In genomic region chr14:24093901-24094838, GRCh38 we compare ENCODE assay signal across 8 cellular contexts. TPM values are rescaled to one million over a fixed set of nuclear protein-coding genes. Genes with fewer than 3 reads are reported as not detected.
DNase-seq lines count a peak whose midpoint lies in the region; ATAC-seq and TF ChIP-seq lines count a peak whose summit lies in the region.

TSS of gene PCK2 (plus strand) at chr14:24094311. CDS start at chr14:24094406, 95 bp downstream.

- peak within 1 kb of the TSS; percentile 92 to 95 for H3K27ac ChIP-seq in ascending aorta
- H3K27ac ChIP-seq in hepatocyte: peak within 1 kb of the TSS; percentile 95

- intact Hi-C loops in T-helper 2 cell treated with Interferon-gamma antibody and Interleukin-4, amounts not matched to agents 100 ng/mL and 5 ng/mL, for 36 hours (cut with micrococcal nuclease): loop anchor here (1.0 to 10.0 kb wide), 7 partner anchors 13 to 539 kb away; partner anchors contain the start of genes CARMIL3, DCAF11, DHRS4L2 and IRF9
- intact Hi-C loops in ascending aorta (cut with DNase I): loop anchor here (1.0 to 5.0 kb wide), 3 partner anchors 14 to 537 kb away; partner anchors contain the start of genes DCAF11, NRL and THTPA

- TF ChIP-seq CTCF in GM12864 (IDR thresholded peaks at IDR 0.05; ENCODE audit: low read depth, low read length, missing control alignments) (no peak), ascending aorta (IDR thresholded peaks at IDR 0.05) (peak in 1 of 3 experiments; percentile 24), hepatocyte (IDR thresholded peaks at IDR 0.05; ENCODE audit: poor library complexity) (no peak), retinal pigment epithelial cell (conservative IDR thresholded peaks at IDR 0.05; ENCODE audit: low read depth, low read length) (no peak)

- H3K27me3 ChIP-seq in ascending aorta (no peaks in the 10 kb centered on the region), hepatocyte (no peaks in the 10 kb centered on the region)

- H3K79me2 ChIP-seq in hepatocyte: peaks cover 27% of the 10 kb centered on the region

- no peaks in the 10 kb centered on the region for H4K20me1 ChIP-seq in hepatocyte (ENCODE audit: insufficient read depth, poor library complexity, severe bottlenecking)

- peak within 1 kb of the TSS; percentile 73 for H2AFZ ChIP-seq in hepatocyte

- H3K9me3 ChIP-seq in ascending aorta (no peaks in the 10 kb centered on the region), hepatocyte (ENCODE audit: low read depth) (no peaks in the 10 kb centered on the region)

- H3K36me3 ChIP-seq in ascending aorta (peaks cover 0 to 4% of the 10 kb centered on the region in 2 donors), hepatocyte (replicated peaks; ENCODE audit: insufficient read depth, low read depth) (no peaks in the 10 kb centered on the region)

- DNase-seq in GM12864 (ENCODE audit: low read depth) (peak; percentile 70), NCI-H1694 (lab: John Stamatoyannopoulos, UW) (peak; percentile 60), ascending aorta (ENCODE audit: low spot score in 2 of 2) (peak; percentile 83 to 97), hepatocyte (ENCODE audit: low spot score) (peak; percentile 95), retinal pigment epithelial cell (ENCODE audit: low read depth) (peak; percentile 39)

- H3K4me1 ChIP-seq in ascending aorta: peaks cover 0 to 11% of the 10 kb centered on the region in 2 donors
- peaks cover 12% of the 10 kb centered on the region for H3K4me1 ChIP-seq in hepatocyte (ENCODE audit: insufficient read depth)

- peak within 1 kb of the TSS; percentile 84 for H3K4me2 ChIP-seq in hepatocyte

- 1% methylated on average over 20 of the region's 68 CpGs for WGBS in hepatocyte (ENCODE audit: low lambda C conversion rate, missing lambda C conversion rate)

- ATAC-seq in HG02852 (IDR thresholded peaks at IDR 0.05; ENCODE audit: unreplicated experiment): peak; percentile 50
- no peak for ATAC-seq in GM18519 (IDR thresholded peaks at IDR 0.05; ENCODE audit: low FRiP score, unreplicated experiment)

- no peaks in the 10 kb centered on the region for H3K9me2 ChIP-seq in hepatocyte (replicated peaks; ENCODE audit: insufficient read depth)

- peak within 1 kb of the TSS; percentile 96 for H3K4me3 ChIP-seq in GM12864 (ENCODE audit: low read depth, low read length)
- H3K4me3 ChIP-seq in ascending aorta: peak within 1 kb of the TSS; percentile 72 to 81
- peak within 1 kb of the TSS; percentile 84 for H3K4me3 ChIP-seq in hepatocyte
- H3K4me3 ChIP-seq in retinal pigment epithelial cell (ENCODE audit: low read length): peak within 1 kb of the TSS; percentile 74

RNA-seq across cellular contexts. Expression of gene PCK2, which starts in this region (rescaled TPM):
- total RNA-seq in T-helper 2 cell treated with Interferon-gamma antibody and Interleukin-4, amounts not matched to agents 100 ng/mL and 5 ng/mL, for 36 hours: 55.4 and 60.4 TPM in 2 replicates
- total RNA-seq in ascending aorta: 26.1 TPM
- total RNA-seq in hepatocyte: 68.7 and 76.5 TPM in 2 replicates
- 75.0 and 88.8 TPM in 2 replicates for polyA plus RNA-seq in hepatocyte

Comparison
In these comparisons a context has a peak if more than half of its experiments do, and no peak if none do; other contexts are left out.
1. DNase-seq: peak in every context shown above with its lines; median percentile 95 in hepatocyte; 90 in ascending aorta; 70 in GM12864; 60 in NCI-H1694; 39 in retinal pigment epithelial cell.